In genomic region chr1:193042766-193043691, GRCh38 we compare ENCODE assay signal across 1 cellular context.
TF ChIP-seq lines count a peak whose summit lies in the region.

No MANE protein-coding gene starts in this region.

TF ChIP-seq in GM12891, 5 proteins besides CTCF, POLR2A, EP300 and RAD21:
- no peak for TF ChIP-seq SPI1 (IDR thresholded peaks at IDR 0.05; ENCODE audit: low read depth, low read length)
- TF ChIP-seq TAF1 (IDR thresholded peaks at IDR 0.05; ENCODE audit: low read depth, low read length), result no peak
- no peak for TF ChIP-seq POU2F2 (IDR thresholded peaks at IDR 0.05; ENCODE audit: low read depth, low read length)
- TF ChIP-seq PAX5 (IDR thresholded peaks at IDR 0.05; ENCODE audit: insufficient read depth, low read length, severe bottlenecking), result no peak
- TF ChIP-seq POLR2AphosphoS5 (IDR thresholded peaks at IDR 0.05; ENCODE audit: low read depth, low read length), result no peak
TF ChIP-seq in GM12891: peak in this region for 0.
